In the genomic region with DNA sequence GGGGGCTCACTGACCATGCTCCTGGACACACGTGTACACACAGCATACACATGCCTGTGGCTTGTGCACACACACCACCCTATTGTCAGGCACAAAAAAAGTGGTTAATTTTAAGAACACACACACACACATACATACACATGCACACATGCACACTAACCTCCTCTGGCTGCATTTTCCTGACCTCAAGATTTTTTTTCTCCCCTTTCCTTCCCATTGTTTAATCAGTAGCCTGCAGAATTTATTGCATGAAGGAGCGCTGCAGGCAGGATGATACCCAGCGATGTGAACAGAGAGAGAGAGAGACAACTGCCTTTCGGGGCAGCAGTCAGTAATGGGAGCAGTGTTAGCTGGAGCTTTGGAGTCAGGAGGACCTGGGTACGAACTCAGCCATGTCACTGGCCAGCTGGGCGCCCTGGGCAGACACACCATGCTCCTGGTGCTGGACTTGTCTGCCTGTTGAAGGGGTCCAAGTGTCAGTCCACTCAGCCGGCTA, we compare ENCODE assay signal across 8 cellular contexts. TPM values are rescaled to one million over a fixed set of nuclear protein-coding genes. Genes with fewer than 3 reads are reported as not detected.
DNase-seq lines count a peak whose midpoint lies in the region; ATAC-seq, FAIRE-seq and TF ChIP-seq lines count a peak whose summit lies in the region.

No MANE protein-coding gene starts in this region.

- no peak overlapping the region for H4K8ac ChIP-seq in mesendoderm (ENCODE audit: low read depth, low read length)

- H3K18ac ChIP-seq in mesendoderm (ENCODE audit: low read length), result no peak overlapping the region

- H3K9ac ChIP-seq in HCT116 (ENCODE audit: low read length), result peak overlapping the region; percentile 82
- H3K9ac ChIP-seq in astrocyte (ENCODE audit: low read length), result peak overlapping the region; percentile 94
- peak overlapping the region; percentile 49 for H3K9ac ChIP-seq in mesendoderm (ENCODE audit: low read length)

- TF ChIP-seq POLR2A in A549 (IDR thresholded peaks at IDR 0.05; ENCODE audit: low read length) (no peak), HCT116 (IDR thresholded peaks at IDR 0.05; ENCODE audit: borderline replicate concordance, extremely low read depth, insufficient read depth, insufficient read length) (no peak)

- H3K79me1 ChIP-seq in mesendoderm (ENCODE audit: low read length), result peaks cover 7% of the 10 kb centered on the region

- no TSS peak for BruUV-seq in HCT116 (replicated peaks; lab: Mats Ljungman, UMichigan)

- H3K4me1 ChIP-seq in A549 (peaks cover 45% of the 10 kb centered on the region), HCT116 (ENCODE audit: control insufficient read depth in 1 of 2, insufficient read depth in 2 of 2, low read length in 2 of 2) (peaks cover 17 to 38% of the 10 kb centered on the region in 2 experiments), astrocyte (ENCODE audit: insufficient read depth, low read length) (peaks cover 38% of the 10 kb centered on the region), mesendoderm (ENCODE audit: control insufficient read depth, low read depth, low read length) (peaks cover 14% of the 10 kb centered on the region)

- CTCF ChIA-PET in A549 (lab: Yijun Ruan, JAX) (interaction anchor here (1.1 to 2.2 kb wide), 5 partner anchors 15 to 348 kb away, joined by 3 to 9 read pairs (median 7); a partner anchor contains a TSS), HCT116 (lab: Charles Lee) (no interaction called here)

- peak overlapping the region; percentile 46 for H3K4me3 ChIP-seq in A549
- H3K4me3 ChIP-seq in HCT116 (replicated peaks in 1 of 2; ENCODE audit: low read depth in 1 of 2, low read length in 2 of 2), result peak overlapping the region; percentile 65 to 75
- H3K4me3 ChIP-seq in astrocyte (ENCODE audit: insufficient read depth, low read depth, low read length), result no peak overlapping the region
- no peak overlapping the region for H3K4me3 ChIP-seq in mesendoderm (ENCODE audit: low read length)

- H3K4me1 Mint-ChIP-seq in astrocyte (ENCODE audit: low read depth, unreplicated experiment), result peaks cover 33% of the 10 kb centered on the region

- peak overlapping the region; percentile 95 for H3K4me3 Mint-ChIP-seq in astrocyte (ENCODE audit: unreplicated experiment)

- no peak overlapping the region for H2AK5ac ChIP-seq in mesendoderm (ENCODE audit: low read length)

- no peaks in the 10 kb centered on the region for H3K36me3 Mint-ChIP-seq in astrocyte (ENCODE audit: low read depth, unreplicated experiment)

- H3K9me2 ChIP-seq in HCT116 (ENCODE audit: insufficient read depth), result no peaks in the 10 kb centered on the region

- TF ChIP-seq RAD21 in A549 (conservative IDR thresholded peaks at IDR 0.05 in 1 of 2, IDR thresholded peaks at IDR 0.05 in 1 of 2) (no peak), HCT116 (IDR thresholded peaks at IDR 0.05; ENCODE audit: low read depth) (no peak)

- no peak overlapping the region for H3K27ac Mint-ChIP-seq in astrocyte (ENCODE audit: unreplicated experiment)

- H3K27me3 Mint-ChIP-seq in astrocyte (ENCODE audit: low read depth, unreplicated experiment), result peaks cover 5% of the 10 kb centered on the region

- no peak for TF ChIP-seq EP300 in A549 (IDR thresholded peaks at IDR 0.05)

- H3K36me3 ChIP-seq in HCT116 (ENCODE audit: control insufficient read depth in 1 of 2, insufficient read depth in 2 of 2, low read length in 2 of 2) (no peaks in the 10 kb centered on the region), astrocyte (ENCODE audit: insufficient read depth, low read length) (no peaks in the 10 kb centered on the region), mesendoderm (ENCODE audit: control insufficient read depth, insufficient read depth, low read length) (no peaks in the 10 kb centered on the region)

- H4K5ac ChIP-seq in mesendoderm (ENCODE audit: low read length), result peak overlapping the region; percentile 36

- TF ChIP-seq CTCF in A549 (IDR thresholded peaks at IDR 0.05), result no peak
- TF ChIP-seq CTCF in HCT116 (IDR thresholded peaks at IDR 0.05 in 2 of 3, conservative IDR thresholded peaks at IDR 0.05 in 1 of 3; ENCODE audit: borderline replicate concordance in 1 of 3, insufficient read depth in 1 of 3, low read depth in 2 of 3, low read length in 2 of 3), result no peak
- TF ChIP-seq CTCF in astrocyte (IDR thresholded peaks at IDR 0.05; ENCODE audit: insufficient read depth, low read depth, low read length), result no peak

- H2AFZ ChIP-seq in HCT116 (ENCODE audit: low read depth, low read length, poor library complexity, severe bottlenecking) (peak overlapping the region; percentile 98), astrocyte (ENCODE audit: low read depth, low read length) (no peak overlapping the region)

- no peaks in the 10 kb centered on the region for H4K20me1 ChIP-seq in HCT116 (ENCODE audit: insufficient read depth)
- no peaks in the 10 kb centered on the region for H4K20me1 ChIP-seq in astrocyte (ENCODE audit: insufficient read depth, low read length)

- H3K27me3 ChIP-seq in HCT116 (ENCODE audit: insufficient read depth, low read length) (no peaks in the 10 kb centered on the region), astrocyte (ENCODE audit: insufficient read depth, low read length) (no peaks in the 10 kb centered on the region), mesendoderm (ENCODE audit: insufficient read depth, low read length, poor library complexity) (no peaks in the 10 kb centered on the region)

- no peak overlapping the region for H2BK5ac ChIP-seq in mesendoderm (ENCODE audit: low read length)

- no peak overlapping the region for H3K23ac ChIP-seq in mesendoderm (ENCODE audit: low read length)

- WGBS in A549 (ENCODE audit: missing lambda C conversion rate), result 58% methylated on average over 5 of the region's 7 CpGs
- WGBS in mesendoderm (ENCODE audit: extremely low coverage, insufficient coverage, low lambda C conversion rate), result no CpG with 5 or more reads among the region's 7 CpGs

- intact Hi-C loops in HCT116 (cut with micrococcal nuclease), result loop anchor here (5.0 kb wide), 1 partner anchor 124 kb away; a partner anchor contains a TSS

- no peak overlapping the region for H2BK120ac ChIP-seq in mesendoderm (ENCODE audit: low read depth, low read length)

- peaks cover 3% of the 10 kb centered on the region; the same call in 1 of the 2 replicates for H3K79me2 ChIP-seq in HCT116 (ENCODE audit: insufficient read depth, low read length)
- peaks cover 13% of the 10 kb centered on the region for H3K79me2 ChIP-seq in astrocyte (ENCODE audit: insufficient read depth, low read length)
- H3K79me2 ChIP-seq in mesendoderm (ENCODE audit: control insufficient read depth, insufficient read depth, low read length), result peaks cover 10% of the 10 kb centered on the region

- RAD21 ChIA-PET in HCT116 (lab: Charles Lee; ENCODE audit: low non-redundant PET in 1 of 2, low total read pairs in 2 of 2, uncharacterized antibody in 2 of 2, unreplicated experiment in 2 of 2), result interaction anchor here in 1 of 2 experiments (0.5 to 0.7 kb wide), 2 partner anchors 72 to 791 kb away, joined by 3 to 4 read pairs; a partner anchor contains a TSS

- H3K56ac ChIP-seq in mesendoderm (ENCODE audit: low read length), result peak overlapping the region; percentile 77

- ATAC-seq in A549, result peak in 1 of 2 experiments; percentile 10; a peak in 3 of 6 replicates
- ATAC-seq in HCT116, result peak; percentile 23

- DNase-seq in A549 (ENCODE audit: low read depth in 1 of 2, low spot score in 1 of 2) (no peak), HCT116 (ENCODE audit: low read depth, low spot score) (no peak), astrocyte (ENCODE audit: low read depth) (no peak), mesendoderm (no peak), T1000 (lab: John Stamatoyannopoulos, UW) (no peak), mesenteric fat pad (ENCODE audit: low spot score) (no peak), NCI-H2029 (lab: John Stamatoyannopoulos, UW) (no peak)
- DNase-seq in stimulated activated CD4-positive, alpha-beta T cell treated with anti-CD3 and anti-CD28 coated beads, Interleukin-15, amount 100 ng/mL, for 24 hours, result no peak

- H2BK15ac ChIP-seq in mesendoderm (replicated peaks; ENCODE audit: low read depth), result no peak overlapping the region

- H3K4me2 ChIP-seq in A549, result peak overlapping the region; percentile 79
- peak overlapping the region; percentile 95 for H3K4me2 ChIP-seq in HCT116 (ENCODE audit: low read length)
- peak overlapping the region; percentile 87 for H3K4me2 ChIP-seq in astrocyte (ENCODE audit: low read length)
- H3K4me2 ChIP-seq in mesendoderm (ENCODE audit: low read length), result peak overlapping the region; percentile 23

- H3K27ac ChIP-seq in A549 (peak overlapping the region; percentile 78 to 87), HCT116 (ENCODE audit: low read depth, low read length) (peak overlapping the region; percentile 85; the same call in 1 of the 2 replicates), astrocyte (ENCODE audit: low read depth, low read length) (peak overlapping the region; percentile 94), mesendoderm (ENCODE audit: low read depth, low read length) (no peak overlapping the region)

- POLR2A ChIA-PET in A549 (lab: Yijun Ruan, JAX), result interaction anchor here (1.5 to 2.3 kb wide), 3 partner anchors 15 to 348 kb away, joined by 5 to 30 read pairs (median 11); a partner anchor contains a TSS
- POLR2A ChIA-PET in HCT116 (lab: Charles Lee), result interaction anchor here (0.9 to 1.3 kb wide), 3 partner anchors 12 to 128 kb away, joined by 3 to 4 read pairs (median 3); no protein-coding TSS in a partner anchor

- no peaks in the 10 kb centered on the region for H3K9me3 ChIP-seq in A549
- no peaks in the 10 kb centered on the region for H3K9me3 ChIP-seq in HCT116 (ENCODE audit: control insufficient read depth in 1 of 2, insufficient read depth in 1 of 2, low read depth in 1 of 2, low read length in 2 of 2)
- H3K9me3 ChIP-seq in astrocyte (ENCODE audit: insufficient read depth, low read depth, low read length), result no peaks in the 10 kb centered on the region

- FAIRE-seq in A549 (lab: Jason Lieb, UNC) (no peak), astrocyte (lab: Jason Lieb, UNC) (no peak)

- no peaks in the 10 kb centered on the region for H3K9me3 Mint-ChIP-seq in astrocyte (ENCODE audit: unreplicated experiment)

- H3K4ac ChIP-seq in mesendoderm (ENCODE audit: low read depth, low read length), result no peak overlapping the region

TF ChIP-seq in HCT116, 20 proteins besides CTCF, POLR2A, EP300 and RAD21 (continues in another document):
- TF ChIP-seq, protein P1, sequence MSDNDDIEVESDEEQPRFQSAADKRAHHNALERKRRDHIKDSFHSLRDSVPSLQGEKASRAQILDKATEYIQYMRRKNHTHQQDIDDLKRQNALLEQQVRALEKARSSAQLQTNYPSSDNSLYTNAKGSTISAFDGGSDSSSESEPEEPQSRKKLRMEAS (IDR thresholded peaks at IDR 0.05), result no peak

RNA-seq across cellular contexts. Expression of a gene that starts 1.0 kb away (rescaled TPM):
- 9.9 and 11.6 TPM in 2 replicates for polyA plus RNA-seq in A549 (2011; rRNA removed)
- 7.0 and 8.2 TPM in 2 replicates for polyA plus RNA-seq in A549 (2012; cell fraction: cytosol; rRNA removed)
- 6.4 and 7.0 TPM in 2 replicates for polyA plus RNA-seq in A549 (2012; cell fraction: nucleus; rRNA removed)
- 5.9 to 7.2 TPM (median 5.9 TPM) in 3 replicates for polyA plus RNA-seq in A549 (2017; fragmentation: RNase III; extraction: RNeasy Plus Mini Kit Qiagen cat#74134 plus additional on column Dnase treatment)
- polyA minus RNA-seq in A549 (2011; rRNA and poly(A)+ RNA removed), result 13.5 and 16.7 TPM in 2 replicates
- 22.3 TPM for total RNA-seq in HCT116 (2021; ENCODE audit: unreplicated experiment)
- 21.5 and 22.3 TPM in 2 replicates for polyA plus RNA-seq in HCT116 (2012)
- 17.8 and 19.0 TPM in 2 replicates for total RNA-seq in astrocyte
- 23.9 TPM for polyA plus RNA-seq in mesendoderm (2013, experiment 1 of 2)
- 23.3 TPM for polyA plus RNA-seq in mesendoderm (2013, experiment 2 of 2)
- total RNA-seq in mesenteric fat pad, result 29.9 TPM

Comparison
In these comparisons a context has a peak if more than half of its experiments do, and no peak if none do; other contexts are left out.
1. H3K4me2 ChIP-seq: peak in every context shown above with its lines; median percentile 95 in HCT116; 87 in astrocyte; 79 in A549; 23 in mesendoderm.
2. H3K4me3 ChIP-seq: peak in A549 (single experiment) and HCT116 (2 of 2); none in astrocyte (single experiment) and mesendoderm (single experiment).
3. Peak in every context shown above with its lines, with median percentiles within 50 percentile points of each other: H3K9ac ChIP-seq.